8 cellular contexts compared by ENCODE assay signal in the genomic region with DNA sequence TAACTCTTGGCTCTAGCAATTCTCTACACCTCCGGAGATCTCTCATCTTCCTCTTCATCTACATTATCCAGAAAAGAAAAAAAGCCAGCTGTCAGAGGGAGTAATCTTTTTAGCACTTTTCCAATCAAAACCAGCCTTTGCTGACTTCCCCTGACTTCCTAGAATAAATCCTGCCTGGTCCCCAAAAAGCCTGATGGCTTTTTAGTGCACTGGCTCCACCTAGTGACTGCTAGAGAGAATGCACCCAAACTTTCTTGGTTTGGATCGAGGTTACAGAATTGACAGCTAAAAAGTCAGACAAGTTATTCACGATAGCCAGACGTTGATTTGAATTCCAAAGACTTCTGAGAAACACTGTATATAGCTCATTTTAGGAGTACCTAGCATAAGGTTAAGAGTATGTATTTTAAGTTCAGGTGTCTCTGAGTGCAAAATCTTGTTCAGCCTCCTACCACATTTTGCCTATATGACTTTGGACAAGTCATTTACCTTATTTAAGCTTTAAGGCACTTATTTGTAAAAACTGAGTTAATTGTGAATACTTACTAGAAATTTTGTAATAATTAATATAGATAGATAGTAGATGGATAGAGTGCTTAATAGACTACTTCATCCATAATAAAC.
DNase-seq lines count a peak whose midpoint lies in the region; ATAC-seq, FAIRE-seq and TF ChIP-seq lines count a peak whose summit lies in the region.

No MANE protein-coding gene starts in this region.

- FAIRE-seq in GM12878 (lab: Jason Lieb, UNC) = peak; percentile 84

- POLR2A ChIA-PET in Panc1 (lab: Charles Lee) = interaction anchor here (0.7 kb wide), 1 partner anchor 337 kb away, joined by 3 read pairs; no protein-coding TSS in a partner anchor
- POLR2A ChIA-PET in GM12878 (lab: Charles Lee) = interaction anchor here (1.1 kb wide), 1 partner anchor 130 kb away, joined by 3 read pairs; no protein-coding TSS in a partner anchor

- TF ChIP-seq RAD21 in Ishikawa (IDR thresholded peaks at IDR 0.05; ENCODE audit: low read depth) (peak; percentile 99), GM12878 (IDR thresholded peaks at IDR 0.05; ENCODE audit: insufficient read depth, low read depth, low read length) (peak; percentile 100)

- BruUV-seq in Panc1 (replicated peaks; lab: Mats Ljungman, UMichigan) (no TSS peak), GM12878 (replicated peaks; lab: Mats Ljungman, UMichigan) (no TSS peak)

- H3K27ac ChIP-seq in heart right ventricle = no peak overlapping the region
- no peak overlapping the region for H3K27ac ChIP-seq in Panc1 (ENCODE audit: low read length)
- H3K27ac ChIP-seq in GM12878 (ENCODE audit: control insufficient read depth, insufficient read depth) = no peak overlapping the region

- ATAC-seq in heart right ventricle = no peak
- ATAC-seq in Right ventricle myocardium inferior = no peak
- ATAC-seq in Panc1 = no peak
- ATAC-seq in GM12878 = peak; percentile 70
- ATAC-seq in GM19328 (IDR thresholded peaks at IDR 0.05; ENCODE audit: unreplicated experiment) = no peak

- H3K9me3 ChIP-seq in heart right ventricle (no peaks in the 10 kb centered on the region), Panc1 (ENCODE audit: control insufficient read depth, insufficient read depth, low read depth, low read length) (no peaks in the 10 kb centered on the region), GM12878 (replicated peaks; ENCODE audit: control insufficient read depth, insufficient read depth, low read length) (no peaks in the 10 kb centered on the region)

- CTCF ChIA-PET in Panc1 (lab: Charles Lee) = interaction anchor here (0.6 kb wide), 1 partner anchor 16 kb away, joined by 3 read pairs; no protein-coding TSS in a partner anchor
- CTCF ChIA-PET in GM12878 (lab: Yijun Ruan, JAX) = interaction anchor here (0.6 to 6.4 kb wide), 64 partner anchors 8 to 912 kb away, joined by 3 to 134 read pairs (median 4); a partner anchor contains a TSS

- intact Hi-C loops in heart right ventricle (cut with DNase I) (loop anchor here (1.0 to 10.0 kb wide), 13 partner anchors 302 to 912 kb away; no protein-coding TSS in a partner anchor), Right ventricle myocardium inferior (cut with DNase I) (loop anchor here (5.0 to 10.0 kb wide), 2 partner anchors 305 to 432 kb away; no protein-coding TSS in a partner anchor), Panc1 (cut with micrococcal nuclease; ENCODE audit: unreplicated experiment) (loop anchor here (1.0 to 10.0 kb wide), 3 partner anchors 303 to 892 kb away; no protein-coding TSS in a partner anchor), GM12878 (cut with micrococcal nuclease; ENCODE audit: unreplicated experiment) (loop anchor here (1.0 to 5.0 kb wide), 6 partner anchors 56 to 890 kb away; no protein-coding TSS in a partner anchor)

- SMC1A ChIA-PET in GM12878 (lab: Charles Lee; ENCODE audit: uncharacterized antibody, unreplicated experiment) = interaction anchor here (0.6 to 4.1 kb wide), 46 partner anchors 9 to 912 kb away, joined by 3 to 40 read pairs (median 4); no protein-coding TSS in a partner anchor

- peak in 1 of 2 donors; percentile 32 for DNase-seq in heart right ventricle
- DNase-seq in Right ventricle myocardium inferior (ENCODE audit: missing footprints) = no peak
- DNase-seq in Panc1 (ENCODE audit: low read depth, low spot score) = peak; percentile 36
- no peak for DNase-seq in GM12878 (ENCODE audit: low read depth, low spot score)
- peak; percentile 80 for DNase-seq in iPS-NIHi7 (ENCODE audit: extremely low spot score)
- peak; percentile 10 for DNase-seq in stimulated activated CD4-positive, alpha-beta T cell treated with anti-CD3 and anti-CD28 coated beads, Interleukin-12 subunit alpha, Interleukin-12 subunit beta, amount 100 ng/mL, for 4 hours

- WGBS in heart right ventricle, 2 donors = 3 to 5% methylated on average over 4 of the region's 4 CpGs
- 15% methylated on average over 4 of the region's 4 CpGs for WGBS in GM12878 (ENCODE audit: insufficient coverage, insufficient replicate concordance, low lambda C conversion rate, missing lambda C conversion rate)

- no peaks in the 10 kb centered on the region for H3K36me3 ChIP-seq in heart right ventricle
- H3K36me3 ChIP-seq in Panc1 (ENCODE audit: control insufficient read depth, insufficient read depth, low read length) = no peaks in the 10 kb centered on the region
- no peaks in the 10 kb centered on the region for H3K36me3 ChIP-seq in GM12878 (ENCODE audit: control insufficient read depth in 2 of 2, insufficient read depth in 2 of 2, low read length in 1 of 2)

- in situ Hi-C loops in Panc1 (cut with HindIII; ENCODE audit: low pct_unique_long_range_greater_than_20kb, low sequenced_read_pairs) (no loop called here), GM12878 (cut with MboI) (loop anchor here (5.0 to 10.0 kb wide), 4 partner anchors 55 to 422 kb away; no protein-coding TSS in a partner anchor)

- H3K27me3 ChIP-seq in heart right ventricle (peaks cover 0 to 5% (median 0%) of the 10 kb centered on the region in 7 donors), Panc1 (ENCODE audit: control insufficient read depth, insufficient read depth, low read length) (no peaks in the 10 kb centered on the region), GM12878 (replicated peaks in 1 of 2; ENCODE audit: control insufficient read depth in 2 of 2, insufficient read depth in 2 of 2, low read length in 1 of 2) (no peaks in the 10 kb centered on the region)

- H4K20me1 ChIP-seq in GM12878 (ENCODE audit: control insufficient read depth, insufficient read depth) = no peaks in the 10 kb centered on the region

- no peak overlapping the region for H3K4me2 ChIP-seq in GM12878 (ENCODE audit: control insufficient read depth, insufficient read depth)

- no peak for TF ChIP-seq POLR2A in GM12878 (IDR thresholded peaks at IDR 0.05; ENCODE audit: low read depth, low read length)

- RAD21 ChIA-PET in GM12878 (lab: Charles Lee; ENCODE audit: unreplicated experiment) = interaction anchor here (0.6 to 3.1 kb wide), 24 partner anchors 8 to 1252 kb away, joined by 3 to 49 read pairs (median 4); no protein-coding TSS in a partner anchor

- TF ChIP-seq EP300 in Ishikawa (IDR thresholded peaks at IDR 0.05; ENCODE audit: borderline replicate concordance) = no peak
- TF ChIP-seq EP300 in GM12878 (IDR thresholded peaks at IDR 0.05; ENCODE audit: borderline replicate concordance in 1 of 2, control insufficient read depth in 1 of 2, low read depth in 2 of 2, low read length in 2 of 2) = no peak

- H3K4me1 ChIP-seq in heart right ventricle = no peaks in the 10 kb centered on the region
- H3K4me1 ChIP-seq in Panc1 (ENCODE audit: control insufficient read depth, insufficient read depth, low read length) = no peaks in the 10 kb centered on the region
- H3K4me1 ChIP-seq in GM12878 (ENCODE audit: control insufficient read depth, insufficient read depth, low read length) = peaks cover 5% of the 10 kb centered on the region

- H2AFZ ChIP-seq in GM12878 (ENCODE audit: control insufficient read depth, low read depth, low read length) = no peak overlapping the region; the same call in 1 of the 2 replicates

- H3K4me3 ChIP-seq in heart right ventricle (no peak overlapping the region), Panc1 (ENCODE audit: low read depth in 2 of 2, low read length in 2 of 2) (no peak overlapping the region), GM12878 (no peak overlapping the region)

- no peaks in the 10 kb centered on the region for H3K79me2 ChIP-seq in GM12878 (ENCODE audit: control insufficient read depth, insufficient read depth, low read length)

- TF ChIP-seq CTCF in heart right ventricle (IDR thresholded peaks at IDR 0.05) (peak; percentile 86 to 96 (median 94)), Panc1 (IDR thresholded peaks at IDR 0.05) (peak; percentile 87), GM12878 (IDR thresholded peaks at IDR 0.05 in 2 of 3, conservative IDR thresholded peaks at IDR 0.05 in 1 of 3; ENCODE audit: control insufficient read depth in 2 of 3, extremely low read depth in 1 of 3, insufficient read depth in 1 of 3, low read depth in 3 of 3, low read length in 3 of 3) (peak; percentile 88 to 97 (median 94))

- H3K9ac ChIP-seq in GM12878 (ENCODE audit: control insufficient read depth, insufficient read depth, low read length) = no peak overlapping the region

TF ChIP-seq in Ishikawa, 13 proteins besides CTCF, POLR2A, EP300 and RAD21 (continues in another document):
- TF ChIP-seq, protein P1, sequence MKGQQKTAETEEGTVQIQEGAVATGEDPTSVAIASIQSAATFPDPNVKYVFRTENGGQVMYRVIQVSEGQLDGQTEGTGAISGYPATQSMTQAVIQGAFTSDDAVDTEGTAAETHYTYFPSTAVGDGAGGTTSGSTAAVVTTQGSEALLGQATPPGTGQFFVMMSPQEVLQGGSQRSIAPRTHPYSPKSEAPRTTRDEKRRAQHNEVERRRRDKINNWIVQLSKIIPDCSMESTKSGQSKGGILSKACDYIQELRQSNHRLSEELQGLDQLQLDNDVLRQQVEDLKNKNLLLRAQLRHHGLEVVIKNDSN (IDR thresholded peaks at IDR 0.05) = no peak
- TF ChIP-seq EGR1 (IDR thresholded peaks at IDR 0.05) = no peak

TF ChIP-seq in GM12878, 131 proteins besides CTCF, POLR2A, EP300 and RAD21 (continues in another document):
- TF ChIP-seq TAF1 (IDR thresholded peaks at IDR 0.05; ENCODE audit: borderline replicate concordance, low read depth, low read length) (no peak), HCFC1 (IDR thresholded peaks at IDR 0.05; ENCODE audit: low read length) (no peak), ZSCAN29 (IDR thresholded peaks at IDR 0.05) (no peak)
- TF ChIP-seq, protein P2, sequence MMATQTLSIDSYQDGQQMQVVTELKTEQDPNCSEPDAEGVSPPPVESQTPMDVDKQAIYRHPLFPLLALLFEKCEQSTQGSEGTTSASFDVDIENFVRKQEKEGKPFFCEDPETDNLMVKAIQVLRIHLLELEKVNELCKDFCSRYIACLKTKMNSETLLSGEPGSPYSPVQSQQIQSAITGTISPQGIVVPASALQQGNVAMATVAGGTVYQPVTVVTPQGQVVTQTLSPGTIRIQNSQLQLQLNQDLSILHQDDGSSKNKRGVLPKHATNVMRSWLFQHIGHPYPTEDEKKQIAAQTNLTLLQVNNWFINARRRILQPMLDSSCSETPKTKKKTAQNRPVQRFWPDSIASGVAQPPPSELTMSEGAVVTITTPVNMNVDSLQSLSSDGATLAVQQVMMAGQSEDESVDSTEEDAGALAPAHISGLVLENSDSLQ (IDR thresholded peaks at IDR 0.05) = peak; percentile 33; the same call in 1 of the 2 replicates

Comparison
In these comparisons a context has a peak if more than half of its experiments do, and no peak if none do; other contexts are left out.
1. DNase-seq: peak in Panc1 (single experiment), iPS-NIHi7 (single experiment) and stimulated activated CD4-positive, alpha-beta T cell treated with anti-CD3 and anti-CD28 coated beads, Interleukin-12 subunit alpha, Interleukin-12 subunit beta, amount 100 ng/mL, for 4 hours (single experiment); none in Right ventricle myocardium inferior (single experiment) and GM12878 (single experiment).
2. Peak in every context shown above with its lines, with median percentiles within 50 percentile points of each other: CTCF ChIP-seq.